ENCODE assay signal across 8 cellular contexts in genomic region chr16:27254262-27254811, GRCh38. TPM values are rescaled to one million over a fixed set of nuclear protein-coding genes. Genes with fewer than 3 reads are reported as not detected.
A peak's percentile ranks its signal among the peaks of the same experiment; 100 is the strongest.
DNase-seq lines count a peak whose midpoint lies in the region; ATAC-seq lines count a peak whose summit lies in the region.

No MANE protein-coding gene starts in this region.

- H3K9ac ChIP-seq in skeletal muscle tissue (ENCODE audit: low read depth in 1 of 3, low read length in 3 of 3): no peak overlapping the region

- H3K4me1 ChIP-seq in skeletal muscle tissue (ENCODE audit: control insufficient read depth in 3 of 3, insufficient read depth in 3 of 3, low read length in 3 of 3): peaks cover 2 to 18% (median 4%) of the 10 kb centered on the region in 3 donors

- no peak overlapping the region for H3K4me3 ChIP-seq in skeletal muscle tissue (ENCODE audit: low read length in 3 of 3)

- H3K9me3 ChIP-seq in skeletal muscle tissue (ENCODE audit: control insufficient read depth in 3 of 3, low read length in 3 of 3): no peaks in the 10 kb centered on the region

- ATAC-seq in GM19025 (IDR thresholded peaks at IDR 0.05; ENCODE audit: low read depth, unreplicated experiment): peak; percentile 68
- peak; percentile 66 for ATAC-seq in HG02885 (IDR thresholded peaks at IDR 0.05; ENCODE audit: poor library complexity, unreplicated experiment)
- no peak for ATAC-seq in HG02623 (IDR thresholded peaks at IDR 0.05; ENCODE audit: unreplicated experiment)
- ATAC-seq in GM19328 (IDR thresholded peaks at IDR 0.05; ENCODE audit: unreplicated experiment): no peak

- H3K4me3 Mint-ChIP-seq in activated naive CD4-positive, alpha-beta T cell treated with anti-CD3 and anti-CD28 coated beads for 36 hours: peak overlapping the region; percentile 44

- peaks cover 31% of the 10 kb centered on the region for H3K36me3 Mint-ChIP-seq in activated naive CD4-positive, alpha-beta T cell treated with anti-CD3 and anti-CD28 coated beads for 36 hours (ENCODE audit: low read depth)

- CTCF ChIA-PET in activated naive CD4-positive, alpha-beta T cell treated with anti-CD3 and anti-CD28 coated beads for 36 hours (lab: Charles Lee): interaction anchor here (0.6 to 2.5 kb wide), 6 partner anchors 10 to 145 kb away, joined by 3 to 18 read pairs (median 4); no protein-coding TSS in a partner anchor

- H3K27me3 ChIP-seq in skeletal muscle tissue (ENCODE audit: control insufficient read depth in 3 of 3, insufficient read depth in 3 of 3, low read length in 3 of 3): no peaks in the 10 kb centered on the region

- peak overlapping the region; percentile 14 for H3K27ac ChIP-seq in skeletal muscle tissue (ENCODE audit: low read depth, low read length)

- peaks cover 93% of the 10 kb centered on the region for H3K4me1 Mint-ChIP-seq in activated naive CD4-positive, alpha-beta T cell treated with anti-CD3 and anti-CD28 coated beads for 36 hours (ENCODE audit: low read depth)

- intact Hi-C loops in activated naive CD4-positive, alpha-beta T cell treated with anti-CD3 and anti-CD28 coated beads for 36 hours (cut with micrococcal nuclease): loop anchor here (1.0 to 10.0 kb wide), 8 partner anchors 8 to 930 kb away; no protein-coding TSS in a partner anchor

- H3K36me3 ChIP-seq in skeletal muscle tissue (ENCODE audit: control insufficient read depth in 3 of 3, insufficient read depth in 3 of 3, low read length in 3 of 3): peaks cover 0 to 22% (median 17%) of the 10 kb centered on the region in 3 donors

- H3K27ac Mint-ChIP-seq in activated naive CD4-positive, alpha-beta T cell treated with anti-CD3 and anti-CD28 coated beads for 36 hours: peak overlapping the region; percentile 92

- peaks cover 1% of the 10 kb centered on the region for H3K9me3 Mint-ChIP-seq in activated naive CD4-positive, alpha-beta T cell treated with anti-CD3 and anti-CD28 coated beads for 36 hours

- H3K27me3 Mint-ChIP-seq in activated naive CD4-positive, alpha-beta T cell treated with anti-CD3 and anti-CD28 coated beads for 36 hours (ENCODE audit: low read depth): no peaks in the 10 kb centered on the region

- peak; percentile 65 for DNase-seq in activated naive CD4-positive, alpha-beta T cell treated with anti-CD3 and anti-CD28 coated beads for 36 hours
- DNase-seq in NCI-H345 treated with DMSO at 0.1 percent for 48 hours (lab: John Stamatoyannopoulos, UW; ENCODE audit: unreplicated experiment): no peak
- no peak for DNase-seq in iPS-NIHi7 (ENCODE audit: extremely low spot score)

RNA-seq across cellular contexts. Expression of gene NSMCE1, which starts 14.2 kb away (rescaled TPM):
- total RNA-seq in activated naive CD4-positive, alpha-beta T cell treated with anti-CD3 and anti-CD28 coated beads for 36 hours: 100 to 1,000 TPM; 112 to 117 TPM
- 51.7 TPM for total RNA-seq in skeletal muscle tissue

RNA-seq across cellular contexts. Expression of gene KDM8, which starts 51.0 kb away (rescaled TPM):
- total RNA-seq in activated naive CD4-positive, alpha-beta T cell treated with anti-CD3 and anti-CD28 coated beads for 36 hours: 10 to 100 TPM; 11.3 to 13.9 TPM
- total RNA-seq in skeletal muscle tissue: 2.1 TPM

RNA-seq across cellular contexts. Expression of gene IL4R, which starts 59.4 kb away (rescaled TPM):
- total RNA-seq in activated naive CD4-positive, alpha-beta T cell treated with anti-CD3 and anti-CD28 coated beads for 36 hours: 100 to 1,000 TPM; 162 to 170 TPM
- 7.8 TPM for total RNA-seq in skeletal muscle tissue

Comparison
In these comparisons a context has a peak if more than half of its experiments do, and no peak if none do; other contexts are left out.
1. ATAC-seq: peak in GM19025 (single experiment) and HG02885 (single experiment); none in HG02623 (single experiment) and GM19328 (single experiment).
2. RNA of gene IL4R, which starts 59.4 kb away (total RNA-seq): 162 to 170 TPM in activated naive CD4-positive, alpha-beta T cell treated with anti-CD3 and anti-CD28 coated beads for 36 hours; 7.8 TPM in skeletal muscle tissue (single experiment); every median in the first group is over 10 times any median in the second.